ENCODE assay signal across 11 cellular contexts in genomic region chr19:12667903-12668302, GRCh38. TPM values are rescaled to one million over a fixed set of nuclear protein-coding genes. Genes with fewer than 3 reads are reported as not detected.
DNase-seq lines count a peak whose midpoint lies in the region; ATAC-seq, FAIRE-seq and TF ChIP-seq lines count a peak whose summit lies in the region.
"Had no signal": no experiment of that assay in that cellular context is flagged by ENCODE, and none has a peak within 500 bp of the region (broad histone marks: within the 10 kb centered on the region; RNA-seq: fewer than 3 reads in every experiment).

No MANE protein-coding gene starts in this region.

- POLR2A ChIA-PET in HepG2 (lab: Yijun Ruan, JAX), result interaction anchor here (1.7 to 1.9 kb wide), 3 partner anchors 13 to 57 kb away, joined by 5 to 16 read pairs (median 13); partner anchors contain the start of genes DHPS, ZNF490 and ZNF791

- TF ChIP-seq EP300 in HepG2 (IDR thresholded peaks at IDR 0.05; ENCODE audit: low read depth in 2 of 2, low read length in 2 of 2) (no peak), HepG2 (CRISPR knock-in tag; IDR thresholded peaks at IDR 0.05; ENCODE audit: borderline replicate concordance) (no peak)

- BruUV-seq in HepG2 (replicated peaks; lab: Mats Ljungman, UMichigan), result no TSS peak

- H3K9ac ChIP-seq in HepG2 (ENCODE audit: insufficient read depth, low read depth, low read length), result peak overlapping the region; percentile 93

- H4K20me1 ChIP-seq in HepG2 (ENCODE audit: insufficient read depth, low read length), result no peaks in the 10 kb centered on the region

- H3K79me2 ChIP-seq in HepG2 (ENCODE audit: insufficient read depth, low read length), result peaks cover 34% of the 10 kb centered on the region

- H3K4me3 Mint-ChIP-seq in activated naive CD8-positive, alpha-beta T cell treated with anti-CD3 and anti-CD28 coated beads for 36 hours, result peak overlapping the region; percentile 98
- peak overlapping the region; percentile 91 for H3K4me3 Mint-ChIP-seq in memory B cell

- peaks cover 28% of the 10 kb centered on the region for H3K4me1 Mint-ChIP-seq in activated naive CD8-positive, alpha-beta T cell treated with anti-CD3 and anti-CD28 coated beads for 36 hours
- peaks cover 41% of the 10 kb centered on the region for H3K4me1 Mint-ChIP-seq in memory B cell

- H3K36me3 ChIP-seq in HepG2 (replicated peaks in 1 of 2; ENCODE audit: control insufficient read depth in 1 of 2, insufficient read depth in 2 of 2, low read length in 2 of 2) (peaks cover 4 to 5% of the 10 kb centered on the region in 2 experiments; a peak in 3 of 5 replicates), right lobe of liver (peaks cover 0 to 12% (median 0%) of the 10 kb centered on the region in 4 donors)

- no peak for TF ChIP-seq POLR2A in HepG2 (IDR thresholded peaks at IDR 0.05; ENCODE audit: insufficient read depth in 1 of 2, low read depth in 2 of 2, low read length in 2 of 2)
- TF ChIP-seq POLR2A in right lobe of liver (IDR thresholded peaks at IDR 0.05), result no peak
- TF ChIP-seq POLR2A in GM12892 (IDR thresholded peaks at IDR 0.05; ENCODE audit: low read depth, low read length), result no peak

- TF ChIP-seq RAD21 in HepG2 (CRISPR knock-in tag; IDR thresholded peaks at IDR 0.05), result no peak

- in situ Hi-C loops in HepG2 (cut with HindIII; ENCODE audit: extremely low pct_ligation_motif_present, low pct_unique_long_range_greater_than_20kb), result no loop called here

- H3K4me3 ChIP-seq in HepG2 (replicated peaks in 1 of 3; ENCODE audit: insufficient read depth in 1 of 3, low read depth in 2 of 3, low read length in 3 of 3), result peak overlapping the region; percentile 77 to 96 (median 96); a peak in 3 of 6 replicates
- no peak overlapping the region for H3K4me3 ChIP-seq in right lobe of liver

- peak overlapping the region; percentile 97 for H3K4me2 ChIP-seq in HepG2 (ENCODE audit: low read depth, low read length)

- H3K27ac Mint-ChIP-seq in activated naive CD8-positive, alpha-beta T cell treated with anti-CD3 and anti-CD28 coated beads for 36 hours, result no peak overlapping the region
- H3K27ac Mint-ChIP-seq in memory B cell, result peak overlapping the region; percentile 24

- H3K27ac ChIP-seq in HepG2 (ENCODE audit: extremely low read length, insufficient read depth, low read length), result no peak overlapping the region
- no peak overlapping the region for H3K27ac ChIP-seq in right lobe of liver

- DNase-seq in HepG2 (ENCODE audit: low spot score), result no peak
- no peak for DNase-seq in right lobe of liver
- no peak for DNase-seq in activated naive CD8-positive, alpha-beta T cell treated with anti-CD3 and anti-CD28 coated beads for 36 hours
- no peak for DNase-seq in memory B cell (ENCODE audit: low spot score in 2 of 2)
- no peak for DNase-seq in GM12892 (ENCODE audit: insufficient read length)
- DNase-seq in NCI-H345 (lab: John Stamatoyannopoulos, UW), result no peak
- DNase-seq: adrenal gland, DMS79 treated with DMSO at 0.1 percent for 48 hours, NCI-H1436 had no signal

- no peak for FAIRE-seq in HepG2 (lab: Jason Lieb, UNC)
- FAIRE-seq in GM12892 (lab: Jason Lieb, UNC), result no peak

- TF ChIP-seq CTCF in HepG2 (CRISPR knock-in tag; IDR thresholded peaks at IDR 0.05) (no peak), right lobe of liver (IDR thresholded peaks at IDR 0.05) (no peak)

- H3K4me1 ChIP-seq in HepG2 (ENCODE audit: insufficient read depth, low read length) (peaks cover 43% of the 10 kb centered on the region), right lobe of liver (peaks cover 0 to 28% (median 12%) of the 10 kb centered on the region in 4 donors)

- CTCF ChIA-PET in HepG2 (lab: Yijun Ruan, JAX; ENCODE audit: low intra/inter-chr PET ratio, low total read pairs), result no interaction called here

- no peak overlapping the region for H2AFZ ChIP-seq in HepG2 (ENCODE audit: low read length)

- H3K9me3 ChIP-seq in HepG2 (ENCODE audit: low read length) (no peaks in the 10 kb centered on the region), right lobe of liver (no peaks in the 10 kb centered on the region)
- H3K9me3 ChIP-seq: adrenal gland had no signal

- intact Hi-C loops in HepG2 (cut with micrococcal nuclease; ENCODE audit: unreplicated experiment), result no loop called here
- intact Hi-C loops in right lobe of liver (cut with DNase I), result loop anchor here in 1 of 2 donors (10.0 kb wide), 1 partner anchor 103 kb away; no protein-coding TSS in a partner anchor

- H3K9me3 Mint-ChIP-seq in activated naive CD8-positive, alpha-beta T cell treated with anti-CD3 and anti-CD28 coated beads for 36 hours, result no peaks in the 10 kb centered on the region
- H3K9me3 Mint-ChIP-seq in memory B cell, result no peaks in the 10 kb centered on the region

- no peaks in the 10 kb centered on the region for H3K27me3 Mint-ChIP-seq in activated naive CD8-positive, alpha-beta T cell treated with anti-CD3 and anti-CD28 coated beads for 36 hours
- no peaks in the 10 kb centered on the region for H3K27me3 Mint-ChIP-seq in memory B cell

- no peak for ATAC-seq in HepG2
- no peak for ATAC-seq in right lobe of liver
- ATAC-seq in memory B cell (ENCODE audit: low read depth), result no peak
- ATAC-seq in GM21723 (IDR thresholded peaks at IDR 0.05; ENCODE audit: unreplicated experiment), result no peak
- no peak for ATAC-seq in GM21619 (IDR thresholded peaks at IDR 0.05; ENCODE audit: unreplicated experiment)

- 83% methylated on average over 3 of the region's 4 CpGs for WGBS in HepG2 (ENCODE audit: low lambda C conversion rate)
- 78% methylated on average over 2 of the region's 4 CpGs for WGBS in right lobe of liver (ENCODE audit: insufficient coverage, low coverage, low lambda C conversion rate, missing lambda C conversion rate)

- H3K27me3 ChIP-seq in HepG2 (ENCODE audit: control insufficient read depth in 1 of 2, insufficient read depth in 2 of 2, low read length in 2 of 2), result no peaks in the 10 kb centered on the region; a peak in 1 of 5 replicates
- H3K27me3 ChIP-seq in right lobe of liver, result no peaks in the 10 kb centered on the region
- H3K27me3 ChIP-seq: adrenal gland had no signal

- H3K36me3 Mint-ChIP-seq in activated naive CD8-positive, alpha-beta T cell treated with anti-CD3 and anti-CD28 coated beads for 36 hours, result peaks cover 50% of the 10 kb centered on the region
- H3K36me3 Mint-ChIP-seq in memory B cell, result peaks cover 2% of the 10 kb centered on the region

RNA-seq across cellular contexts. Expression of gene WDR83, which starts 1.3 kb away (rescaled TPM):
- 9.9 and 10.7 TPM in 2 replicates for total RNA-seq in HepG2 (2016; rRNA removed; fragmentation: Illumina TruSeq; extraction: Trizol)
- 6.9 and 7.6 TPM in 2 replicates for total RNA-seq in HepG2 (2016; cell fraction: cytosol; rRNA removed; fragmentation: Illumina TruSeq; extraction: Trizol; ENCODE audit: low read depth)
- total RNA-seq in HepG2 (2016; cell fraction: insoluble cytoplasmic fraction; rRNA removed; fragmentation: Illumina TruSeq; extraction: Trizol), result 11.3 and 11.8 TPM in 2 replicates
- 8.4 and 8.9 TPM in 2 replicates for total RNA-seq in HepG2 (2016; cell fraction: membrane; rRNA removed; fragmentation: Illumina TruSeq; extraction: Trizol)
- 7.7 and 8.0 TPM in 2 replicates for total RNA-seq in HepG2 (2016; cell fraction: nucleus; rRNA removed; fragmentation: Illumina TruSeq; extraction: Trizol)
- polyA plus RNA-seq in HepG2 (2011; rRNA removed), result 4.5 and 5.4 TPM in 2 replicates
- polyA plus RNA-seq in HepG2 (2011; cell fraction: cytosol; rRNA removed), result 6.2 and 9.4 TPM in 2 replicates
- 11.3 and 12.7 TPM in 2 replicates for polyA plus RNA-seq in HepG2 (2011; cell fraction: nucleus; rRNA removed)
- polyA plus RNA-seq in HepG2 (2012), result 5.0 and 9.1 TPM in 2 replicates
- 5.9 and 6.7 TPM in 2 replicates for polyA plus RNA-seq in HepG2 (2016; cell fraction: cytosol; fragmentation: Illumina TruSeq; extraction: Trizol; ENCODE audit: low read depth)
- 11.8 and 12.8 TPM in 2 replicates for polyA plus RNA-seq in HepG2 (2016; cell fraction: insoluble cytoplasmic fraction; fragmentation: Illumina TruSeq; extraction: Trizol; ENCODE audit: low read depth)
- polyA plus RNA-seq in HepG2 (2016; cell fraction: membrane; fragmentation: Illumina TruSeq; extraction: Trizol; ENCODE audit: low read depth), result 8.3 and 8.5 TPM in 2 replicates
- 13.7 and 15.3 TPM in 2 replicates for polyA plus RNA-seq in HepG2 (2016; cell fraction: nucleus; fragmentation: Illumina TruSeq; extraction: Trizol; ENCODE audit: insufficient read depth, low read depth)
- 10.4 and 11.3 TPM in 2 replicates for polyA minus RNA-seq in HepG2 (2011; rRNA and poly(A)+ RNA removed; ENCODE audit: low replicate concordance)
- 1.6 and 2.4 TPM in 2 replicates for polyA minus RNA-seq in HepG2 (2011; cell fraction: cytosol; rRNA and poly(A)+ RNA removed)
- 7.7 and 8.6 TPM in 2 replicates for polyA minus RNA-seq in HepG2 (2011; cell fraction: nucleus; rRNA and poly(A)+ RNA removed)
- 1 to 10 TPM; 2.5 to 6.2 (median 4.2) TPM for total RNA-seq in right lobe of liver
- total RNA-seq in activated naive CD8-positive, alpha-beta T cell treated with anti-CD3 and anti-CD28 coated beads for 36 hours, result 10 to 100 TPM; 25.7 to 26.8 TPM
- 7.8 TPM for polyA plus RNA-seq in GM12892 (2012; ENCODE audit: missing spikeins)

RNA-seq across cellular contexts. Expression of gene MAN2B1, which starts 1.4 kb away (rescaled TPM):
- 10.8 and 23.8 TPM in 2 replicates for total RNA-seq in HepG2 (2016; rRNA removed; fragmentation: Illumina TruSeq; extraction: Trizol)
- 4.0 and 5.4 TPM in 2 replicates for total RNA-seq in HepG2 (2016; cell fraction: cytosol; rRNA removed; fragmentation: Illumina TruSeq; extraction: Trizol; ENCODE audit: low read depth)
- 8.6 and 23.6 TPM in 2 replicates for total RNA-seq in HepG2 (2016; cell fraction: insoluble cytoplasmic fraction; rRNA removed; fragmentation: Illumina TruSeq; extraction: Trizol)
- total RNA-seq in HepG2 (2016; cell fraction: membrane; rRNA removed; fragmentation: Illumina TruSeq; extraction: Trizol), result 13.4 and 16.7 TPM in 2 replicates
- total RNA-seq in HepG2 (2016; cell fraction: nucleus; rRNA removed; fragmentation: Illumina TruSeq; extraction: Trizol), result 28.7 and 30.9 TPM in 2 replicates
- polyA plus RNA-seq in HepG2 (2011; rRNA removed), result 23.6 and 31.8 TPM in 2 replicates
- 26.5 and 29.6 TPM in 2 replicates for polyA plus RNA-seq in HepG2 (2011; cell fraction: cytosol; rRNA removed)
- 46.9 and 59.4 TPM in 2 replicates for polyA plus RNA-seq in HepG2 (2011; cell fraction: nucleus; rRNA removed)
- polyA plus RNA-seq in HepG2 (2012), result 38.9 and 46.8 TPM in 2 replicates
- 4.9 and 6.4 TPM in 2 replicates for polyA plus RNA-seq in HepG2 (2016; cell fraction: cytosol; fragmentation: Illumina TruSeq; extraction: Trizol; ENCODE audit: low read depth)
- 10.9 and 14.9 TPM in 2 replicates for polyA plus RNA-seq in HepG2 (2016; cell fraction: insoluble cytoplasmic fraction; fragmentation: Illumina TruSeq; extraction: Trizol; ENCODE audit: low read depth)
- polyA plus RNA-seq in HepG2 (2016; cell fraction: membrane; fragmentation: Illumina TruSeq; extraction: Trizol; ENCODE audit: low read depth), result 15.2 and 17.9 TPM in 2 replicates
- polyA plus RNA-seq in HepG2 (2016; cell fraction: nucleus; fragmentation: Illumina TruSeq; extraction: Trizol; ENCODE audit: insufficient read depth, low read depth), result 43.7 and 53.7 TPM in 2 replicates
- 15.2 and 23.5 TPM in 2 replicates for polyA minus RNA-seq in HepG2 (2011; rRNA and poly(A)+ RNA removed; ENCODE audit: low replicate concordance)
- polyA minus RNA-seq in HepG2 (2011; cell fraction: cytosol; rRNA and poly(A)+ RNA removed), result 8.4 and 16.6 TPM in 2 replicates
- 10.7 and 15.5 TPM in 2 replicates for polyA minus RNA-seq in HepG2 (2011; cell fraction: nucleus; rRNA and poly(A)+ RNA removed)
- 10 to 100 TPM; 32.7 to 76.5 (median 53.6) TPM for total RNA-seq in right lobe of liver
- 100 to 1,000 TPM; 111 to 122 TPM for total RNA-seq in activated naive CD8-positive, alpha-beta T cell treated with anti-CD3 and anti-CD28 coated beads for 36 hours
- 74.6 TPM for polyA plus RNA-seq in GM12892 (2012; ENCODE audit: missing spikeins)

RNA-seq across cellular contexts. Expression of gene DHPS, which starts 13.8 kb away (rescaled TPM):
- total RNA-seq in HepG2 (2016; rRNA removed; fragmentation: Illumina TruSeq; extraction: Trizol) (34.8 and 43.3 TPM in 2 replicates), right lobe of liver (10 to 100 TPM; 29.5 to 60.5 (median 45.8) TPM)
- 18.6 and 20.2 TPM in 2 replicates for total RNA-seq in HepG2 (2016; cell fraction: cytosol; rRNA removed; fragmentation: Illumina TruSeq; extraction: Trizol; ENCODE audit: low read depth)
- 36.3 and 41.9 TPM in 2 replicates for total RNA-seq in HepG2 (2016; cell fraction: insoluble cytoplasmic fraction; rRNA removed; fragmentation: Illumina TruSeq; extraction: Trizol)
- 18.6 and 23.3 TPM in 2 replicates for total RNA-seq in HepG2 (2016; cell fraction: membrane; rRNA removed; fragmentation: Illumina TruSeq; extraction: Trizol)
- total RNA-seq in HepG2 (2016; cell fraction: nucleus; rRNA removed; fragmentation: Illumina TruSeq; extraction: Trizol), result 44.1 and 48.8 TPM in 2 replicates
- polyA plus RNA-seq in HepG2 (2011; rRNA removed), result 84.3 and 84.6 TPM in 2 replicates
- 70.3 and 86.4 TPM in 2 replicates for polyA plus RNA-seq in HepG2 (2011; cell fraction: cytosol; rRNA removed)
- polyA plus RNA-seq in HepG2 (2011; cell fraction: nucleus; rRNA removed), result 180 and 198 TPM in 2 replicates
- polyA plus RNA-seq in HepG2 (2012), result 54.1 and 72.2 TPM in 2 replicates
- polyA plus RNA-seq in HepG2 (2016; cell fraction: cytosol; fragmentation: Illumina TruSeq; extraction: Trizol; ENCODE audit: low read depth), result 12.2 and 12.4 TPM in 2 replicates
- polyA plus RNA-seq in HepG2 (2016; cell fraction: insoluble cytoplasmic fraction; fragmentation: Illumina TruSeq; extraction: Trizol; ENCODE audit: low read depth), result 34.0 and 35.3 TPM in 2 replicates
- polyA plus RNA-seq in HepG2 (2016; cell fraction: membrane; fragmentation: Illumina TruSeq; extraction: Trizol; ENCODE audit: low read depth), result 12.8 and 13.6 TPM in 2 replicates
- 90.1 and 103 TPM in 2 replicates for polyA plus RNA-seq in HepG2 (2016; cell fraction: nucleus; fragmentation: Illumina TruSeq; extraction: Trizol; ENCODE audit: insufficient read depth, low read depth)
- polyA minus RNA-seq in HepG2 (2011; rRNA and poly(A)+ RNA removed; ENCODE audit: low replicate concordance), result 80.2 and 94.5 TPM in 2 replicates
- 27.8 and 30.4 TPM in 2 replicates for polyA minus RNA-seq in HepG2 (2011; cell fraction: cytosol; rRNA and poly(A)+ RNA removed)
- polyA minus RNA-seq in HepG2 (2011; cell fraction: nucleus; rRNA and poly(A)+ RNA removed), result 56.0 and 62.9 TPM in 2 replicates
- total RNA-seq in activated naive CD8-positive, alpha-beta T cell treated with anti-CD3 and anti-CD28 coated beads for 36 hours, result 10 to 100 TPM; 92.9 to 99.9 TPM
- polyA plus RNA-seq in GM12892 (2012; ENCODE audit: missing spikeins), result 71.1 TPM

RNA-seq across cellular contexts. Expression of gene GNG14, which starts 19.9 kb away (rescaled TPM):
- total RNA-seq in HepG2 (2016; rRNA removed; fragmentation: Illumina TruSeq; extraction: Trizol), result not detected in 2 replicates
- total RNA-seq in HepG2 (2016; cell fraction: cytosol; rRNA removed; fragmentation: Illumina TruSeq; extraction: Trizol; ENCODE audit: low read depth), result not detected in 2 replicates
- total RNA-seq in HepG2 (2016; cell fraction: insoluble cytoplasmic fraction; rRNA removed; fragmentation: Illumina TruSeq; extraction: Trizol), result not detected in 2 replicates
- total RNA-seq in HepG2 (2016; cell fraction: membrane; rRNA removed; fragmentation: Illumina TruSeq; extraction: Trizol), result not detected in 2 replicates
- total RNA-seq in HepG2 (2016; cell fraction: nucleus; rRNA removed; fragmentation: Illumina TruSeq; extraction: Trizol), result not detected in 2 replicates
- not detected in 2 replicates for polyA plus RNA-seq in HepG2 (2011; rRNA removed)
- polyA plus RNA-seq in HepG2 (2011; cell fraction: cytosol; rRNA removed), result not detected in 2 replicates
- 0.82 TPM in 1 of 2 replicates, not detected in the other for polyA plus RNA-seq in HepG2 (2011; cell fraction: nucleus; rRNA removed)
- not detected in 2 replicates for polyA plus RNA-seq in HepG2 (2012)
- polyA plus RNA-seq in HepG2 (2016; cell fraction: cytosol; fragmentation: Illumina TruSeq; extraction: Trizol; ENCODE audit: low read depth), result not detected in 2 replicates
- polyA plus RNA-seq in HepG2 (2016; cell fraction: insoluble cytoplasmic fraction; fragmentation: Illumina TruSeq; extraction: Trizol; ENCODE audit: low read depth), result not detected in 2 replicates
- not detected in 2 replicates for polyA plus RNA-seq in HepG2 (2016; cell fraction: membrane; fragmentation: Illumina TruSeq; extraction: Trizol; ENCODE audit: low read depth)
- not detected in 2 replicates for polyA plus RNA-seq in HepG2 (2016; cell fraction: nucleus; fragmentation: Illumina TruSeq; extraction: Trizol; ENCODE audit: insufficient read depth, low read depth)
- polyA minus RNA-seq in HepG2 (2011; rRNA and poly(A)+ RNA removed; ENCODE audit: low replicate concordance), result 0.68 and 1.9 TPM in 2 replicates
- not detected in 2 replicates for polyA minus RNA-seq in HepG2 (2011; cell fraction: cytosol; rRNA and poly(A)+ RNA removed)
- polyA minus RNA-seq in HepG2 (2011; cell fraction: nucleus; rRNA and poly(A)+ RNA removed), result not detected in 2 replicates
- not detected for total RNA-seq in right lobe of liver
- not detected for total RNA-seq in activated naive CD8-positive, alpha-beta T cell treated with anti-CD3 and anti-CD28 coated beads for 36 hours
- 0.95 TPM for polyA plus RNA-seq in GM12892 (2012; ENCODE audit: missing spikeins)
- total RNA-seq: adrenal gland had no signal
- polyA plus RNA-seq: adrenal gland had no signal

RNA-seq across cellular contexts. Expression of gene FBXW9, which starts 28.5 kb away (rescaled TPM):
- total RNA-seq in HepG2 (2016; rRNA removed; fragmentation: Illumina TruSeq; extraction: Trizol), result 4.6 and 6.1 TPM in 2 replicates
- total RNA-seq in HepG2 (2016; cell fraction: cytosol; rRNA removed; fragmentation: Illumina TruSeq; extraction: Trizol; ENCODE audit: low read depth), result 1.2 and 2.0 TPM in 2 replicates
- total RNA-seq in HepG2 (2016; cell fraction: insoluble cytoplasmic fraction; rRNA removed; fragmentation: Illumina TruSeq; extraction: Trizol), result 3.8 and 6.5 TPM in 2 replicates
- total RNA-seq in HepG2 (2016; cell fraction: membrane; rRNA removed; fragmentation: Illumina TruSeq; extraction: Trizol), result 2.3 and 2.8 TPM in 2 replicates
- 5.5 and 5.9 TPM in 2 replicates for total RNA-seq in HepG2 (2016; cell fraction: nucleus; rRNA removed; fragmentation: Illumina TruSeq; extraction: Trizol)
- polyA plus RNA-seq in HepG2 (2011; rRNA removed), result 5.7 and 7.0 TPM in 2 replicates
- 6.0 and 11.9 TPM in 2 replicates for polyA plus RNA-seq in HepG2 (2011; cell fraction: cytosol; rRNA removed)
- polyA plus RNA-seq in HepG2 (2011; cell fraction: nucleus; rRNA removed), result 21.5 and 25.3 TPM in 2 replicates
- 3.3 TPM in 2 replicates for polyA plus RNA-seq in HepG2 (2012)
- polyA plus RNA-seq in HepG2 (2016; cell fraction: cytosol; fragmentation: Illumina TruSeq; extraction: Trizol; ENCODE audit: low read depth), result 1.7 and 1.9 TPM in 2 replicates
- 4.4 and 5.7 TPM in 2 replicates for polyA plus RNA-seq in HepG2 (2016; cell fraction: insoluble cytoplasmic fraction; fragmentation: Illumina TruSeq; extraction: Trizol; ENCODE audit: low read depth)
- 1.9 and 2.7 TPM in 2 replicates for polyA plus RNA-seq in HepG2 (2016; cell fraction: membrane; fragmentation: Illumina TruSeq; extraction: Trizol; ENCODE audit: low read depth)
- polyA plus RNA-seq in HepG2 (2016; cell fraction: nucleus; fragmentation: Illumina TruSeq; extraction: Trizol; ENCODE audit: insufficient read depth, low read depth), result 12.6 and 13.0 TPM in 2 replicates
- 10.4 and 13.8 TPM in 2 replicates for polyA minus RNA-seq in HepG2 (2011; rRNA and poly(A)+ RNA removed; ENCODE audit: low replicate concordance)
- 3.2 and 4.4 TPM in 2 replicates for polyA minus RNA-seq in HepG2 (2011; cell fraction: cytosol; rRNA and poly(A)+ RNA removed)
- 2.7 and 4.4 TPM in 2 replicates for polyA minus RNA-seq in HepG2 (2011; cell fraction: nucleus; rRNA and poly(A)+ RNA removed)
- 1 to 10 TPM; 1.6 to 4.9 (median 2.6) TPM for total RNA-seq in right lobe of liver
- total RNA-seq in activated naive CD8-positive, alpha-beta T cell treated with anti-CD3 and anti-CD28 coated beads for 36 hours, result 10 to 100 TPM; 13.1 to 13.4 TPM
- polyA plus RNA-seq in GM12892 (2012; ENCODE audit: missing spikeins), result 3.7 TPM

Comparison
In these comparisons a context has a peak if more than half of its experiments do, and no peak if none do; other contexts are left out.
1. H3K4me3 ChIP-seq: peak in HepG2 (3 of 3); none in right lobe of liver (0 of 3).